In the genomic region with DNA sequence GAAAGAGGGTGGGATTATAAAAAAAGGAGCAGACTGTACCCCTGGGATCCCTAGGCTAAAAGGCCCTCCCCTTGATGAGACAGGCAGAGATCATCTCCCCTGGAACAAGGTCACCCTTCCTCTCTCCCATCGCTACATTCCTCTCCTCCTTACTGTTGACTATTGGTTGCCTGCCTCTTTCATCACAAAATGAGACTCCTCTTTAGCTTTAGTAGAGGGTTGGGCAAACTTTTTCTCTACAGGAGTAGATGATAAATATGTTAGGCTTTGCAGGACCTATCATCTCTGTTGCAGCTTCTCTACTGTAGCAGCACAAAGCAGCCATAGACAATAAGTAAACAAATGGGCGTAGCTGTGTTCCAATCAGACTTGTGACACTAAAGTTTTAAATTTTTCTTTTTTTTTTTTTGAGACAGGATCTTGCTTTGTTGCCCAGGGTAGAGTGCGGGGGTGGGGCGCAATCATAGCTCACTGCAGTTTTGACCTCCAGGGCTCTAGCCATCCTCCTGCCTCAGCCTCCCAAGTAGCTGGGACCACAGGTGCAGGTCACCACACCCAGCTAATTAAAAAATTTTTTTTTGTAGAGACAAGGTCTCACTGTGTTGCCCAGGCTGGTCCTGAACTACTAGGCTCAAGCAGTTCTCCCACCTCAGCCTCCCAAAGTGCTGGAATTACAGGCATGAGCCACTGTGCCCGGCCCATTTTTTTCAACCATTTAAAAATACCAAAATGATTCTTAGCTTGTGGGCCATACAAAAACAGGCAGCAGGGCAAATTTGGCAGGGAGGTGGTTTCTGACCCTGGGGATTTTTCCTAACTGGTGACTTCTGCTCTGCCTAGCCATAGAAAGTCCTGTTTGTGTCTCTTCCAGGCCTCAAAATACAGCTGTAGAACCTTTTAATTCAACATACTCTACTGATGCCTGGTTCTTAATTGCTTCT, we compare ENCODE assay signal across 2 cellular contexts.
TF ChIP-seq lines count a peak whose summit lies in the region.

No MANE protein-coding gene starts in this region.

TF ChIP-seq in SK-N-SH, 30 proteins besides CTCF, POLR2A, EP300 and RAD21 (continued from another document):
- TF ChIP-seq, protein P1, sequence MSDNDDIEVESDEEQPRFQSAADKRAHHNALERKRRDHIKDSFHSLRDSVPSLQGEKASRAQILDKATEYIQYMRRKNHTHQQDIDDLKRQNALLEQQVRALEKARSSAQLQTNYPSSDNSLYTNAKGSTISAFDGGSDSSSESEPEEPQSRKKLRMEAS (IDR thresholded peaks at IDR 0.05; ENCODE audit: low read depth) = no peak

TF ChIP-seq in SK-N-SH treated with all-trans-retinoic acid at 6 μM for 48 hours, 23 proteins besides CTCF, POLR2A, EP300 and RAD21 (continued from another document):
- TF ChIP-seq, protein P2, sequence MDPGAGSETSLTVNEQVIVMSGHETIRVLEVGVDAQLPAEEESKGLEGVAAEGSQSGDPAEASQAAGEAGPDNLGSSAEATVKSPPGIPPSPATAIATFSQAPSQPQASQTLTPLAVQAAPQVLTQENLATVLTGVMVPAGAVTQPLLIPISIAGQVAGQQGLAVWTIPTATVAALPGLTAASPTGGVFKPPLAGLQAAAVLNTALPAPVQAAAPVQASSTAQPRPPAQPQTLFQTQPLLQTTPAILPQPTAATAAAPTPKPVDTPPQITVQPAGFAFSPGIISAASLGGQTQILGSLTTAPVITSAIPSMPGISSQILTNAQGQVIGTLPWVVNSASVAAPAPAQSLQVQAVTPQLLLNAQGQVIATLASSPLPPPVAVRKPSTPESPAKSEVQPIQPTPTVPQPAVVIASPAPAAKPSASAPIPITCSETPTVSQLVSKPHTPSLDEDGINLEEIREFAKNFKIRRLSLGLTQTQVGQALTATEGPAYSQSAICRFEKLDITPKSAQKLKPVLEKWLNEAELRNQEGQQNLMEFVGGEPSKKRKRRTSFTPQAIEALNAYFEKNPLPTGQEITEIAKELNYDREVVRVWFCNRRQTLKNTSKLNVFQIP (CRISPR knock-in tag; IDR thresholded peaks at IDR 0.05; ENCODE audit: borderline replicate concordance, low read depth) = no peak; the same call in 1 of the 2 replicates
- no peak for TF ChIP-seq TOX (CRISPR knock-in tag; IDR thresholded peaks at IDR 0.05; ENCODE audit: borderline replicate concordance)
- TF ChIP-seq ISL1 (CRISPR knock-in tag; IDR thresholded peaks at IDR 0.05) = no peak
- TF ChIP-seq ESRRG (CRISPR knock-in tag; IDR thresholded peaks at IDR 0.05) = no peak
- no peak for TF ChIP-seq BACH2 (CRISPR knock-in tag; IDR thresholded peaks at IDR 0.05; ENCODE audit: borderline replicate concordance)
- TF ChIP-seq CSDC2 (CRISPR knock-in tag; IDR thresholded peaks at IDR 0.05) = no peak
- TF ChIP-seq PPARA (CRISPR knock-in tag; IDR thresholded peaks at IDR 0.05; ENCODE audit: borderline replicate concordance) = no peak
- TF ChIP-seq ZFP30 (CRISPR knock-in tag; IDR thresholded peaks at IDR 0.05) = no peak
- no peak for TF ChIP-seq GLIS3 (CRISPR knock-in tag; IDR thresholded peaks at IDR 0.05)
- no peak for TF ChIP-seq ZC3H10 (CRISPR knock-in tag; IDR thresholded peaks at IDR 0.05)
- TF ChIP-seq, protein P3, sequence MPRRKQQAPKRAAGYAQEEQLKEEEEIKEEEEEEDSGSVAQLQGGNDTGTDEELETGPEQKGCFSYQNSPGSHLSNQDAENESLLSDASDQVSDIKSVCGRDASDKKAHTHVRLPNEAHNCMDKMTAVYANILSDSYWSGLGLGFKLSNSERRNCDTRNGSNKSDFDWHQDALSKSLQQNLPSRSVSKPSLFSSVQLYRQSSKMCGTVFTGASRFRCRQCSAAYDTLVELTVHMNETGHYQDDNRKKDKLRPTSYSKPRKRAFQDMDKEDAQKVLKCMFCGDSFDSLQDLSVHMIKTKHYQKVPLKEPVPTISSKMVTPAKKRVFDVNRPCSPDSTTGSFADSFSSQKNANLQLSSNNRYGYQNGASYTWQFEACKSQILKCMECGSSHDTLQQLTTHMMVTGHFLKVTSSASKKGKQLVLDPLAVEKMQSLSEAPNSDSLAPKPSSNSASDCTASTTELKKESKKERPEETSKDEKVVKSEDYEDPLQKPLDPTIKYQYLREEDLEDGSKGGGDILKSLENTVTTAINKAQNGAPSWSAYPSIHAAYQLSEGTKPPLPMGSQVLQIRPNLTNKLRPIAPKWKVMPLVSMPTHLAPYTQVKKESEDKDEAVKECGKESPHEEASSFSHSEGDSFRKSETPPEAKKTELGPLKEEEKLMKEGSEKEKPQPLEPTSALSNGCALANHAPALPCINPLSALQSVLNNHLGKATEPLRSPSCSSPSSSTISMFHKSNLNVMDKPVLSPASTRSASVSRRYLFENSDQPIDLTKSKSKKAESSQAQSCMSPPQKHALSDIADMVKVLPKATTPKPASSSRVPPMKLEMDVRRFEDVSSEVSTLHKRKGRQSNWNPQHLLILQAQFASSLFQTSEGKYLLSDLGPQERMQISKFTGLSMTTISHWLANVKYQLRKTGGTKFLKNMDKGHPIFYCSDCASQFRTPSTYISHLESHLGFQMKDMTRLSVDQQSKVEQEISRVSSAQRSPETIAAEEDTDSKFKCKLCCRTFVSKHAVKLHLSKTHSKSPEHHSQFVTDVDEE (CRISPR knock-in tag; IDR thresholded peaks at IDR 0.05) = no peak
- no peak for TF ChIP-seq ZNF565 (CRISPR knock-in tag; conservative IDR thresholded peaks at IDR 0.05; ENCODE audit: low read depth)
- no peak for TF ChIP-seq ZFP3 (CRISPR knock-in tag; IDR thresholded peaks at IDR 0.05)
- no peak for TF ChIP-seq ARNTL (CRISPR knock-in tag; IDR thresholded peaks at IDR 0.05; ENCODE audit: borderline replicate concordance, low read depth)
- TF ChIP-seq, protein P4, sequence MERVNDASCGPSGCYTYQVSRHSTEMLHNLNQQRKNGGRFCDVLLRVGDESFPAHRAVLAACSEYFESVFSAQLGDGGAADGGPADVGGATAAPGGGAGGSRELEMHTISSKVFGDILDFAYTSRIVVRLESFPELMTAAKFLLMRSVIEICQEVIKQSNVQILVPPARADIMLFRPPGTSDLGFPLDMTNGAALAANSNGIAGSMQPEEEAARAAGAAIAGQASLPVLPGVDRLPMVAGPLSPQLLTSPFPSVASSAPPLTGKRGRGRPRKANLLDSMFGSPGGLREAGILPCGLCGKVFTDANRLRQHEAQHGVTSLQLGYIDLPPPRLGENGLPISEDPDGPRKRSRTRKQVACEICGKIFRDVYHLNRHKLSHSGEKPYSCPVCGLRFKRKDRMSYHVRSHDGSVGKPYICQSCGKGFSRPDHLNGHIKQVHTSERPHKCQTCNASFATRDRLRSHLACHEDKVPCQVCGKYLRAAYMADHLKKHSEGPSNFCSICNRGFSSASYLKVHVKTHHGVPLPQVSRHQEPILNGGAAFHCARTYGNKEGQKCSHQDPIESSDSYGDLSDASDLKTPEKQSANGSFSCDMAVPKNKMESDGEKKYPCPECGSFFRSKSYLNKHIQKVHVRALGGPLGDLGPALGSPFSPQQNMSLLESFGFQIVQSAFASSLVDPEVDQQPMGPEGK (CRISPR knock-in tag; IDR thresholded peaks at IDR 0.05; ENCODE audit: borderline replicate concordance) = no peak
- no peak for TF ChIP-seq SNAI2 (CRISPR knock-in tag; IDR thresholded peaks at IDR 0.05)
- TF ChIP-seq RARB (CRISPR knock-in tag; IDR thresholded peaks at IDR 0.05) = no peak
- TF ChIP-seq ZNF8 (CRISPR knock-in tag; IDR thresholded peaks at IDR 0.05) = no peak
- TF ChIP-seq, protein P5, sequence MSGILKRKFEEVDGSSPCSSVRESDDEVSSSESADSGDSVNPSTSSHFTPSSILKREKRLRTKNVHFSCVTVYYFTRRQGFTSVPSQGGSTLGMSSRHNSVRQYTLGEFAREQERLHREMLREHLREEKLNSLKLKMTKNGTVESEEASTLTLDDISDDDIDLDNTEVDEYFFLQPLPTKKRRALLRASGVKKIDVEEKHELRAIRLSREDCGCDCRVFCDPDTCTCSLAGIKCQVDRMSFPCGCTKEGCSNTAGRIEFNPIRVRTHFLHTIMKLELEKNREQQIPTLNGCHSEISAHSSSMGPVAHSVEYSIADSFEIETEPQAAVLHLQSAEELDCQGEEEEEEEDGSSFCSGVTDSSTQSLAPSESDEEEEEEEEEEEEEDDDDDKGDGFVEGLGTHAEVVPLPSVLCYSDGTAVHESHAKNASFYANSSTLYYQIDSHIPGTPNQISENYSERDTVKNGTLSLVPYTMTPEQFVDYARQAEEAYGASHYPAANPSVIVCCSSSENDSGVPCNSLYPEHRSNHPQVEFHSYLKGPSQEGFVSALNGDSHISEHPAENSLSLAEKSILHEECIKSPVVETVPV (CRISPR knock-in tag; IDR thresholded peaks at IDR 0.05) = no peak
